9 cellular contexts compared by ENCODE assay signal in genomic region chr3:150603090-150603887, GRCh38. TPM values are rescaled to one million over a fixed set of nuclear protein-coding genes. Genes with fewer than 3 reads are reported as not detected.
DNase-seq lines count a peak whose midpoint lies in the region; ATAC-seq, FAIRE-seq and TF ChIP-seq lines count a peak whose summit lies in the region.
"Had no signal": no experiment of that assay in that cellular context is flagged by ENCODE, and none has a peak within 500 bp of the region (broad histone marks: within the 10 kb centered on the region; RNA-seq: fewer than 3 reads in every experiment).

TSS of gene SELENOT (plus strand) at chr3:150603321. CDS start at chr3:150603363, 42 bp downstream.

- H3K4me3 ChIP-seq in kidney (ENCODE audit: low read length in 2 of 2): peak within 1 kb of the TSS; percentile 98 to 100

- TF ChIP-seq CTCF in kidney (IDR thresholded peaks at IDR 0.05; ENCODE audit: borderline replicate concordance, extremely low read depth, insufficient read depth): no peak

- peak within 1 kb of the TSS; percentile 96 to 98 for H3K27ac ChIP-seq in kidney (ENCODE audit: low read depth in 2 of 2, low read length in 2 of 2)

- no peaks in the 10 kb centered on the region for H3K9me3 ChIP-seq in kidney (ENCODE audit: control insufficient read depth in 1 of 2, low read length in 2 of 2)

- peak; percentile 57 for ATAC-seq in GM19035 (IDR thresholded peaks at IDR 0.05; ENCODE audit: unreplicated experiment)
- ATAC-seq in HG03354 (IDR thresholded peaks at IDR 0.05; ENCODE audit: poor library complexity, severe bottlenecking, unreplicated experiment): peak; percentile 63

- peaks cover 6 to 9% of the 10 kb centered on the region in 2 donors for H3K4me1 ChIP-seq in kidney (ENCODE audit: control insufficient read depth in 1 of 2, insufficient read depth in 1 of 2, low read depth in 1 of 2, low read length in 2 of 2)

- no peak for FAIRE-seq in kidney (lab: Jason Lieb, UNC)
- FAIRE-seq: islet of Langerhans had no signal

- H3K9ac ChIP-seq in kidney (ENCODE audit: low read length in 2 of 2): peak within 1 kb of the TSS; percentile 98 to 99

- DNase-seq in AG20443 (ENCODE audit: low spot score) (peak; percentile 100), NCI-H460 (ENCODE audit: extremely low read depth, low read depth) (peak; percentile 92), cerebellar nuclear complex (lab: John Stamatoyannopoulos, UW) (peak; percentile 13 to 88), kidney (peak; percentile 98)
- peak; percentile 95 for DNase-seq in activated CD4-positive, CD25-positive, alpha-beta regulatory T cell treated with anti-CD3 and anti-CD28 coated beads, Interleukin-2, amount 50 U/mL, for 72 hours
- peak; percentile 92 for DNase-seq in stimulated activated CD4-positive, alpha-beta T cell treated with anti-CD3 and anti-CD28 coated beads, Interleukin-15, amount 100 ng/mL, for 24 hours

- no peaks in the 10 kb centered on the region for H3K36me3 ChIP-seq in kidney (ENCODE audit: control insufficient read depth in 1 of 2, insufficient read depth in 2 of 2, low read length in 2 of 2)

- intact Hi-C loops in kidney (cut with DNase I): no loop called here

RNA-seq across cellular contexts. Expression of gene SELENOT, which starts in this region (rescaled TPM):
- 91.4 and 101 TPM in 2 replicates for total RNA-seq in NCI-H460 (2014; rRNA removed; shearing (Covaris generic))
- 26.9 and 31.5 TPM in 2 replicates for polyA plus RNA-seq in NCI-H460 (2014; cell fraction: nucleus; rRNA removed)
- 116 TPM for total RNA-seq in kidney
- 120 TPM for polyA plus RNA-seq in kidney (ENCODE audit: insufficient read depth, low read depth, low replicate concordance)

Comparison
In these comparisons a context has a peak if more than half of its experiments do, and no peak if none do; other contexts are left out.
1. Peak in every context shown above with its lines: DNase-seq, ATAC-seq, H3K4me3 ChIP-seq and H3K27ac ChIP-seq.